Comparison of ENCODE assay signal across 1 cellular context in the genomic region with DNA sequence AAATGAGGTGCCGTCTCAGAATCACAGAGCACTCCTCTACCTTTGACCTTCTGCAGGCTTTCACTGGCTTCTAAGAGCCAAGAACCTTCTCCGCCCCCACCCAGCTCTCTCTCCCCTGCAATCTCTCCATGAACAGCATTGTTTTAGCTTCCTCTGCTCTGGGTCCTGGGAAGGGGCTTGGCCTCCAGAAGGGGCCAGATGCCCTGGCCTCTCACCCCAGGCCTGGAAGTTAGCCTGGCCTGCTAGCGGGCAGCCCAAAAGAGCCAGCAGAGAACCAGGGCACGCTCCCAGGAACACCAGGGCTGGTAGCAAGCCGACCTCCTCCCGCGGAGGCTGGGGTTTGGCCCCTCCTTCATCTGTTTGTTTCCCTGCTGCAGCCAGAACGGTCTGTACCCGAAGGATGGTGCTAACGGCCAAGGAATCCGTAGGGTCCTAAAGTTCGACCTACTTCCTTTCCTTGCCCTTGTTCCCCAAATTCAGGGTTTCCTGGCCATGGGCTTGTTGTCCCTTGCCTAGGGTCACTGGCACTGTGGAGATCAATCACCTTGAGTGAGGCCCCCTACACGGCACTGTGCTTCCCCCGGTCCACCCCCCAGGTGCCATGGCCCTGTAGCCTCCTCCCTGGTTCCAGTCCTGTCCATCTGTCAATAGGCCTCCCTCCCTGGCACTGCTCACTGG.
TF ChIP-seq lines count a peak whose summit lies in the region.

No MANE protein-coding gene starts in this region.

TF ChIP-seq in K562, 482 proteins besides CTCF, POLR2A, EP300 and RAD21 (continued from another document and continues in another):
- TF ChIP-seq, protein P1, sequence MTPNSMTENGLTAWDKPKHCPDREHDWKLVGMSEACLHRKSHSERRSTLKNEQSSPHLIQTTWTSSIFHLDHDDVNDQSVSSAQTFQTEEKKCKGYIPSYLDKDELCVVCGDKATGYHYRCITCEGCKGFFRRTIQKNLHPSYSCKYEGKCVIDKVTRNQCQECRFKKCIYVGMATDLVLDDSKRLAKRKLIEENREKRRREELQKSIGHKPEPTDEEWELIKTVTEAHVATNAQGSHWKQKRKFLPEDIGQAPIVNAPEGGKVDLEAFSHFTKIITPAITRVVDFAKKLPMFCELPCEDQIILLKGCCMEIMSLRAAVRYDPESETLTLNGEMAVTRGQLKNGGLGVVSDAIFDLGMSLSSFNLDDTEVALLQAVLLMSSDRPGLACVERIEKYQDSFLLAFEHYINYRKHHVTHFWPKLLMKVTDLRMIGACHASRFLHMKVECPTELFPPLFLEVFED (CRISPR knock-in tag; conservative IDR thresholded peaks at IDR 0.05): no peak
- TF ChIP-seq, protein P2, sequence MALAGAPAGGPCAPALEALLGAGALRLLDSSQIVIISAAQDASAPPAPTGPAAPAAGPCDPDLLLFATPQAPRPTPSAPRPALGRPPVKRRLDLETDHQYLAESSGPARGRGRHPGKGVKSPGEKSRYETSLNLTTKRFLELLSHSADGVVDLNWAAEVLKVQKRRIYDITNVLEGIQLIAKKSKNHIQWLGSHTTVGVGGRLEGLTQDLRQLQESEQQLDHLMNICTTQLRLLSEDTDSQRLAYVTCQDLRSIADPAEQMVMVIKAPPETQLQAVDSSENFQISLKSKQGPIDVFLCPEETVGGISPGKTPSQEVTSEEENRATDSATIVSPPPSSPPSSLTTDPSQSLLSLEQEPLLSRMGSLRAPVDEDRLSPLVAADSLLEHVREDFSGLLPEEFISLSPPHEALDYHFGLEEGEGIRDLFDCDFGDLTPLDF (CRISPR knock-in tag; IDR thresholded peaks at IDR 0.05): no peak
- TF ChIP-seq LARP7 (IDR thresholded peaks at IDR 0.05): no peak
- TF ChIP-seq KDM1A (IDR thresholded peaks at IDR 0.05): peak in 1 of 2 experiments; percentile 74
- TF ChIP-seq ERF (CRISPR knock-in tag; IDR thresholded peaks at IDR 0.05): no peak
- TF ChIP-seq SIN3B (IDR thresholded peaks at IDR 0.05; ENCODE audit: low read depth): no peak
- TF ChIP-seq, protein P3, sequence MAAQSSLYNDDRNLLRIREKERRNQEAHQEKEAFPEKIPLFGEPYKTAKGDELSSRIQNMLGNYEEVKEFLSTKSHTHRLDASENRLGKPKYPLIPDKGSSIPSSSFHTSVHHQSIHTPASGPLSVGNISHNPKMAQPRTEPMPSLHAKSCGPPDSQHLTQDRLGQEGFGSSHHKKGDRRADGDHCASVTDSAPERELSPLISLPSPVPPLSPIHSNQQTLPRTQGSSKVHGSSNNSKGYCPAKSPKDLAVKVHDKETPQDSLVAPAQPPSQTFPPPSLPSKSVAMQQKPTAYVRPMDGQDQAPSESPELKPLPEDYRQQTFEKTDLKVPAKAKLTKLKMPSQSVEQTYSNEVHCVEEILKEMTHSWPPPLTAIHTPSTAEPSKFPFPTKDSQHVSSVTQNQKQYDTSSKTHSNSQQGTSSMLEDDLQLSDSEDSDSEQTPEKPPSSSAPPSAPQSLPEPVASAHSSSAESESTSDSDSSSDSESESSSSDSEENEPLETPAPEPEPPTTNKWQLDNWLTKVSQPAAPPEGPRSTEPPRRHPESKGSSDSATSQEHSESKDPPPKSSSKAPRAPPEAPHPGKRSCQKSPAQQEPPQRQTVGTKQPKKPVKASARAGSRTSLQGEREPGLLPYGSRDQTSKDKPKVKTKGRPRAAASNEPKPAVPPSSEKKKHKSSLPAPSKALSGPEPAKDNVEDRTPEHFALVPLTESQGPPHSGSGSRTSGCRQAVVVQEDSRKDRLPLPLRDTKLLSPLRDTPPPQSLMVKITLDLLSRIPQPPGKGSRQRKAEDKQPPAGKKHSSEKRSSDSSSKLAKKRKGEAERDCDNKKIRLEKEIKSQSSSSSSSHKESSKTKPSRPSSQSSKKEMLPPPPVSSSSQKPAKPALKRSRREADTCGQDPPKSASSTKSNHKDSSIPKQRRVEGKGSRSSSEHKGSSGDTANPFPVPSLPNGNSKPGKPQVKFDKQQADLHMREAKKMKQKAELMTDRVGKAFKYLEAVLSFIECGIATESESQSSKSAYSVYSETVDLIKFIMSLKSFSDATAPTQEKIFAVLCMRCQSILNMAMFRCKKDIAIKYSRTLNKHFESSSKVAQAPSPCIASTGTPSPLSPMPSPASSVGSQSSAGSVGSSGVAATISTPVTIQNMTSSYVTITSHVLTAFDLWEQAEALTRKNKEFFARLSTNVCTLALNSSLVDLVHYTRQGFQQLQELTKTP (IDR thresholded peaks at IDR 0.05; ENCODE audit: low read depth in 1 of 2, partially characterized antibody in 2 of 2): peak in 1 of 2 experiments; percentile 72
- no peak for TF ChIP-seq HSF4 (CRISPR knock-in tag; IDR thresholded peaks at IDR 0.05; ENCODE audit: borderline replicate concordance)
- TF ChIP-seq ETV6 (IDR thresholded peaks at IDR 0.05; ENCODE audit: borderline replicate concordance in 1 of 2, low read depth in 2 of 2, low read length in 1 of 2): no peak
- TF ChIP-seq ETV6 (CRISPR knock-in tag; IDR thresholded peaks at IDR 0.05; ENCODE audit: borderline replicate concordance): no peak
- TF ChIP-seq ZNF184 (CRISPR knock-in tag; IDR thresholded peaks at IDR 0.05): no peak
- no peak for TF ChIP-seq ZSCAN32 (CRISPR knock-in tag; IDR thresholded peaks at IDR 0.05)
- TF ChIP-seq NCOA1 (IDR thresholded peaks at IDR 0.05; ENCODE audit: low read depth): peak; percentile 38; the same call in 1 of the 2 replicates
- TF ChIP-seq XRCC5 (IDR thresholded peaks at IDR 0.05; ENCODE audit: low read depth, low read length): no peak
- TF ChIP-seq, protein P4, sequence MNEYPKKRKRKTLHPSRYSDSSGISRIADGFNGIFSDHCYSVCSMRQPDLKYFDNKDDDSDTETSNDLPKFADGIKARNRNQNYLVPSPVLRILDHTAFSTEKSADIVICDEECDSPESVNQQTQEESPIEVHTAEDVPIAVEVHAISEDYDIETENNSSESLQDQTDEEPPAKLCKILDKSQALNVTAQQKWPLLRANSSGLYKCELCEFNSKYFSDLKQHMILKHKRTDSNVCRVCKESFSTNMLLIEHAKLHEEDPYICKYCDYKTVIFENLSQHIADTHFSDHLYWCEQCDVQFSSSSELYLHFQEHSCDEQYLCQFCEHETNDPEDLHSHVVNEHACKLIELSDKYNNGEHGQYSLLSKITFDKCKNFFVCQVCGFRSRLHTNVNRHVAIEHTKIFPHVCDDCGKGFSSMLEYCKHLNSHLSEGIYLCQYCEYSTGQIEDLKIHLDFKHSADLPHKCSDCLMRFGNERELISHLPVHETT (CRISPR knock-in tag; conservative IDR thresholded peaks at IDR 0.05 in 1 of 2, IDR thresholded peaks at IDR 0.05 in 1 of 2): peak in 1 of 2 experiments; percentile 59; a peak in 1 of 4 replicates
- no peak for TF ChIP-seq ZSCAN29 (IDR thresholded peaks at IDR 0.05)
- TF ChIP-seq RNF2 (IDR thresholded peaks at IDR 0.05): peak; percentile 44; the same call in 1 of the 2 replicates
- TF ChIP-seq, protein P5, sequence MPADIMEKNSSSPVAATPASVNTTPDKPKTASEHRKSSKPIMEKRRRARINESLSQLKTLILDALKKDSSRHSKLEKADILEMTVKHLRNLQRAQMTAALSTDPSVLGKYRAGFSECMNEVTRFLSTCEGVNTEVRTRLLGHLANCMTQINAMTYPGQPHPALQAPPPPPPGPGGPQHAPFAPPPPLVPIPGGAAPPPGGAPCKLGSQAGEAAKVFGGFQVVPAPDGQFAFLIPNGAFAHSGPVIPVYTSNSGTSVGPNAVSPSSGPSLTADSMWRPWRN (IDR thresholded peaks at IDR 0.05; ENCODE audit: low read depth): no peak
- TF ChIP-seq WHSC1 (IDR thresholded peaks at IDR 0.05; ENCODE audit: low read length): no peak
- peak; percentile 21 for TF ChIP-seq ELF4 (CRISPR knock-in tag; IDR thresholded peaks at IDR 0.05)
- peak; percentile 40; the same call in 1 of the 2 replicates for TF ChIP-seq MTA1 (IDR thresholded peaks at IDR 0.05; ENCODE audit: borderline replicate concordance)
- TF ChIP-seq, protein P6, sequence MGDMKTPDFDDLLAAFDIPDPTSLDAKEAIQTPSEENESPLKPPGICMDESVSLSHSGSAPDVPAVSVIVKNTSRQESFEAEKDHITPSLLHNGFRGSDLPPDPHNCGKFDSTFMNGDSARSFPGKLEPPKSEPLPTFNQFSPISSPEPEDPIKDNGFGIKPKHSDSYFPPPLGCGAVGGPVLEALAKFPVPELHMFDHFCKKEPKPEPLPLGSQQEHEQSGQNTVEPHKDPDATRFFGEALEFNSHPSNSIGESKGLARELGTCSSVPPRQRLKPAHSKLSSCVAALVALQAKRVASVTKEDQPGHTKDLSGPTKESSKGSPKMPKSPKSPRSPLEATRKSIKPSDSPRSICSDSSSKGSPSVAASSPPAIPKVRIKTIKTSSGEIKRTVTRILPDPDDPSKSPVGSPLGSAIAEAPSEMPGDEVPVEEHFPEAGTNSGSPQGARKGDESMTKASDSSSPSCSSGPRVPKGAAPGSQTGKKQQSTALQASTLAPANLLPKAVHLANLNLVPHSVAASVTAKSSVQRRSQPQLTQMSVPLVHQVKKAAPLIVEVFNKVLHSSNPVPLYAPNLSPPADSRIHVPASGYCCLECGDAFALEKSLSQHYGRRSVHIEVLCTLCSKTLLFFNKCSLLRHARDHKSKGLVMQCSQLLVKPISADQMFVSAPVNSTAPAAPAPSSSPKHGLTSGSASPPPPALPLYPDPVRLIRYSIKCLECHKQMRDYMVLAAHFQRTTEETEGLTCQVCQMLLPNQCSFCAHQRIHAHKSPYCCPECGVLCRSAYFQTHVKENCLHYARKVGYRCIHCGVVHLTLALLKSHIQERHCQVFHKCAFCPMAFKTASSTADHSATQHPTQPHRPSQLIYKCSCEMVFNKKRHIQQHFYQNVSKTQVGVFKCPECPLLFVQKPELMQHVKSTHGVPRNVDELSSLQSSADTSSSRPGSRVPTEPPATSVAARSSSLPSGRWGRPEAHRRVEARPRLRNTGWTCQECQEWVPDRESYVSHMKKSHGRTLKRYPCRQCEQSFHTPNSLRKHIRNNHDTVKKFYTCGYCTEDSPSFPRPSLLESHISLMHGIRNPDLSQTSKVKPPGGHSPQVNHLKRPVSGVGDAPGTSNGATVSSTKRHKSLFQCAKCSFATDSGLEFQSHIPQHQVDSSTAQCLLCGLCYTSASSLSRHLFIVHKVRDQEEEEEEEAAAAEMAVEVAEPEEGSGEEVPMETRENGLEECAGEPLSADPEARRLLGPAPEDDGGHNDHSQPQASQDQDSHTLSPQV (IDR thresholded peaks at IDR 0.05): peak; percentile 94
- TF ChIP-seq SP1 (CRISPR knock-in tag; IDR thresholded peaks at IDR 0.05): peak; percentile 65; the same call in 1 of the 2 replicates
- TF ChIP-seq DACH1 (IDR thresholded peaks at IDR 0.05; ENCODE audit: partially characterized antibody): no peak
- peak; percentile 54 for TF ChIP-seq CBFA2T2 (conservative IDR thresholded peaks at IDR 0.05)
- no peak for TF ChIP-seq XRCC3 (IDR thresholded peaks at IDR 0.05)
- TF ChIP-seq, protein P7, sequence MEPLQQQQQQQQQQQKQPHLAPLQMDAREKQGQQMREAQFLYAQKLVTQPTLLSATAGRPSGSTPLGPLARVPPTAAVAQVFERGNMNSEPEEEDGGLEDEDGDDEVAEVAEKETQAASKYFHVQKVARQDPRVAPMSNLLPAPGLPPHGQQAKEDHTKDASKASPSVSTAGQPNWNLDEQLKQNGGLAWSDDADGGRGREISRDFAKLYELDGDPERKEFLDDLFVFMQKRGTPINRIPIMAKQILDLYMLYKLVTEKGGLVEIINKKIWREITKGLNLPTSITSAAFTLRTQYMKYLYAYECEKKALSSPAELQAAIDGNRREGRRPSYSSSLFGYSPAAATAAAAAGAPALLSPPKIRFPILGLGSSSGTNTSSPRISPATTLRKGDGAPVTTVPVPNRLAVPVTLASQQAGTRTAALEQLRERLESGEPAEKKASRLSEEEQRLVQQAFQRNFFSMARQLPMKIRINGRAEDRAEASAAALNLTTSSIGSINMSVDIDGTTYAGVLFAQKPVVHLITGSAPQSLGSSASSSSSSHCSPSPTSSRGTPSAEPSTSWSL (CRISPR knock-in tag; IDR thresholded peaks at IDR 0.05; ENCODE audit: borderline replicate concordance): no peak
- TF ChIP-seq ZNF134 (CRISPR knock-in tag; conservative IDR thresholded peaks at IDR 0.05): 0 out of 2 replicates have a peak, but pooled peaks have one; percentile 13
- TF ChIP-seq SOX6 (IDR thresholded peaks at IDR 0.05): no peak; the same call in none of the 2 replicates
- no peak; the same call in 1 of the 2 replicates for TF ChIP-seq RHOXF2B (CRISPR knock-in tag; conservative IDR thresholded peaks at IDR 0.05)
- TF ChIP-seq SRF (CRISPR knock-in tag; IDR thresholded peaks at IDR 0.05): 0 out of 4 replicates have a peak, but pooled peaks of 1 of the 2 experiments have one; percentile 44
- TF ChIP-seq SNRNP70 (optimal IDR thresholded peaks at IDR 0.05; ENCODE audit: low read depth, low read length): no peak
- TF ChIP-seq CREB1 (IDR thresholded peaks at IDR 0.05): no peak
- no peak for TF ChIP-seq CREB1 (CRISPR knock-in tag; IDR thresholded peaks at IDR 0.05)
- TF ChIP-seq EZH2 (IDR thresholded peaks at IDR 0.05; ENCODE audit: borderline replicate concordance, low read depth, low read length): no peak
- TF ChIP-seq FOS (IDR thresholded peaks at IDR 0.05; ENCODE audit: extremely low read depth, insufficient read length): no peak
- TF ChIP-seq ATF1 (CRISPR knock-in tag; IDR thresholded peaks at IDR 0.05): no peak
- no peak; the same call in 1 of the 2 replicates for TF ChIP-seq ATF1 (tag; IDR thresholded peaks at IDR 0.05)
- TF ChIP-seq JUN (IDR thresholded peaks at IDR 0.05; ENCODE audit: borderline replicate concordance, low read depth, low read length): no peak; the same call in 1 of the 2 replicates
- no peak for TF ChIP-seq JUN (CRISPR knock-in tag; IDR thresholded peaks at IDR 0.05; ENCODE audit: borderline replicate concordance)
- no peak for TF ChIP-seq SRSF1 (IDR thresholded peaks at IDR 0.05; ENCODE audit: low read depth, low read length)
- TF ChIP-seq ZNF23 (CRISPR knock-in tag; IDR thresholded peaks at IDR 0.05): no peak
- no peak for TF ChIP-seq DNMT1 (IDR thresholded peaks at IDR 0.05)
- TF ChIP-seq RBM17 (IDR thresholded peaks at IDR 0.05; ENCODE audit: borderline replicate concordance, low read depth, low read length): no peak
- TF ChIP-seq, protein P8, sequence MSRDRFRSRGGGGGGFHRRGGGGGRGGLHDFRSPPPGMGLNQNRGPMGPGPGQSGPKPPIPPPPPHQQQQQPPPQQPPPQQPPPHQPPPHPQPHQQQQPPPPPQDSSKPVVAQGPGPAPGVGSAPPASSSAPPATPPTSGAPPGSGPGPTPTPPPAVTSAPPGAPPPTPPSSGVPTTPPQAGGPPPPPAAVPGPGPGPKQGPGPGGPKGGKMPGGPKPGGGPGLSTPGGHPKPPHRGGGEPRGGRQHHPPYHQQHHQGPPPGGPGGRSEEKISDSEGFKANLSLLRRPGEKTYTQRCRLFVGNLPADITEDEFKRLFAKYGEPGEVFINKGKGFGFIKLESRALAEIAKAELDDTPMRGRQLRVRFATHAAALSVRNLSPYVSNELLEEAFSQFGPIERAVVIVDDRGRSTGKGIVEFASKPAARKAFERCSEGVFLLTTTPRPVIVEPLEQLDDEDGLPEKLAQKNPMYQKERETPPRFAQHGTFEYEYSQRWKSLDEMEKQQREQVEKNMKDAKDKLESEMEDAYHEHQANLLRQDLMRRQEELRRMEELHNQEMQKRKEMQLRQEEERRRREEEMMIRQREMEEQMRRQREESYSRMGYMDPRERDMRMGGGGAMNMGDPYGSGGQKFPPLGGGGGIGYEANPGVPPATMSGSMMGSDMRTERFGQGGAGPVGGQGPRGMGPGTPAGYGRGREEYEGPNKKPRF (IDR thresholded peaks at IDR 0.05; ENCODE audit: low read depth, low read length): no peak
